In the genomic region with DNA sequence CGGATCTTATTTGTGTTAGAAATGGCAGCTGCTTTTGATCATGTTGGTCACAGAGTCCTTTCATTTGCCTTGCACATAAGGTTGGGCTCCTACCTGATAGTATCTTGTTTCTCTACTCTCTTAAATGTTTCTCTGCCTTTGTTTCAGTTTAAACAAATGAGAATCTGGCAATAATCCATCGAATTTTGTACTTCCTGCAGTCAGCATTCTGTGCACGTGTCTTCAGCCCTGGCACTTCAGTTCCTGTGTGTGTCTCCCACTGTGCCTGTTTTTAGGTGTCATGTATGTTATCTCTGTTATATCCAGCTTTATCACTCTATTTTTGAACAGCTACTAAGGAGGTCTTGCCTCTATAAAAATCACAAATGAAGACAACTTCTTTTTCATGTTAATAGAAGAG, we compare ENCODE assay signal across 16 cellular contexts. TPM values are rescaled to one million over a fixed set of nuclear protein-coding genes. Genes with fewer than 3 reads are reported as not detected.
DNase-seq lines count a peak whose midpoint lies in the region; TF ChIP-seq lines count a peak whose summit lies in the region.
"Had no signal": no experiment of that assay in that cellular context is flagged by ENCODE, and none has a peak within 500 bp of the region (broad histone marks: within the 10 kb centered on the region; RNA-seq: fewer than 3 reads in every experiment).

No MANE protein-coding gene starts in this region.

- H3K27ac Mint-ChIP-seq in glutamatergic neuron (ENCODE audit: unreplicated experiment) = no peak overlapping the region
- H3K27ac Mint-ChIP-seq: T-cell had no signal

- CTCF ChIA-PET in HEK293 (lab: Yijun Ruan, JAX) = interaction anchor here (0.7 kb wide), 1 partner anchor 137 kb away, joined by 3 read pairs; no protein-coding TSS in a partner anchor

- H3K4me3 ChIP-seq in HEK293 (ENCODE audit: low read depth, low read length) = no peak overlapping the region
- H3K4me3 ChIP-seq: HAP-1 had no signal

- no peak overlapping the region for H3K27ac ChIP-seq in HEK293 (ENCODE audit: extremely low read depth, low read depth, low read length)
- H3K27ac ChIP-seq: RWPE1 had no signal

- no peaks in the 10 kb centered on the region for H3K9me3 ChIP-seq in HEK293 (ENCODE audit: control insufficient read depth, insufficient read depth, low read depth, low read length)
- H3K9me3 ChIP-seq: HAP-1 had no signal

- no peaks in the 10 kb centered on the region for H3K4me1 ChIP-seq in HEK293 (ENCODE audit: control insufficient read depth, insufficient read depth, low read length)
- H3K4me1 ChIP-seq: HAP-1 had no signal

- intact Hi-C loops in posterior vena cava (cut with DNase I) = no loop called here

- TF ChIP-seq CTCF in HEK293 (tag by site-specific recombination; IDR thresholded peaks at IDR 0.05) (no peak), glutamatergic neuron (IDR thresholded peaks at IDR 0.05; ENCODE audit: partially characterized antibody, unreplicated experiment) (no peak)

- peak; percentile 30 for DNase-seq in COR-L47 (lab: John Stamatoyannopoulos, UW)
- peak; percentile 30 for DNase-seq in NCI-H2196 (lab: John Stamatoyannopoulos, UW; ENCODE audit: unreplicated experiment)
- peak; percentile 0 for DNase-seq in dermis blood vessel endothelial cell
- DNase-seq in glutamatergic neuron = no peak
- no peak for DNase-seq in posterior vena cava (ENCODE audit: low spot score)
- DNase-seq in NCI-H1930 (lab: John Stamatoyannopoulos, UW) = no peak
- DNase-seq: DMS 273 treated with DMSO at 0.1 percent for 48 hours, IMR-90, NCI-H1092, NCI-H187 treated with DMSO at 0.1 percent for 48 hours, NCI-H446, T-cell, T1000 had no signal

- no peaks in the 10 kb centered on the region for H3K27me3 Mint-ChIP-seq in glutamatergic neuron (ENCODE audit: unreplicated experiment)

- H3K9me3 Mint-ChIP-seq in glutamatergic neuron (ENCODE audit: unreplicated experiment) = no peaks in the 10 kb centered on the region
- H3K9me3 Mint-ChIP-seq: T-cell had no signal

- H3K4me1 Mint-ChIP-seq in glutamatergic neuron (ENCODE audit: low read depth, unreplicated experiment) = no peaks in the 10 kb centered on the region

- POLR2A ChIA-PET in HEK293 (lab: Yijun Ruan, JAX) = no interaction called here

- H3K36me3 ChIP-seq in HEK293 (ENCODE audit: control insufficient read depth in 2 of 2, insufficient read depth in 1 of 2, low read length in 2 of 2) = no peaks in the 10 kb centered on the region
- H3K36me3 ChIP-seq: HAP-1 had no signal

- no peak overlapping the region for H3K4me3 Mint-ChIP-seq in glutamatergic neuron (ENCODE audit: unreplicated experiment)
- H3K4me3 Mint-ChIP-seq: T-cell had no signal

- H3K36me3 Mint-ChIP-seq in glutamatergic neuron (ENCODE audit: unreplicated experiment) = no peaks in the 10 kb centered on the region
- H3K36me3 Mint-ChIP-seq: T-cell had no signal

TF ChIP-seq in HEK293, 187 proteins besides CTCF, POLR2A, EP300 and RAD21:
- TF ChIP-seq ZNF10 (tag by site-specific recombination; IDR thresholded peaks at IDR 0.05) (no peak), ZBTB48 (tag by site-specific recombination; IDR thresholded peaks at IDR 0.05) (no peak), KLF9 (tag by site-specific recombination; IDR thresholded peaks at IDR 0.05; ENCODE audit: low read depth) (no peak), ZNF449 (tag by site-specific recombination; IDR thresholded peaks at IDR 0.05) (peak; percentile 66; the same call in 1 of the 2 replicates), ZNF335 (tag by site-specific recombination; conservative IDR thresholded peaks at IDR 0.05) (peak; percentile 45)

RNA-seq across cellular contexts. Expression of gene PTER, which starts 28.4 kb away (rescaled TPM):
- total RNA-seq in dermis blood vessel endothelial cell (7.5 and 9.8 TPM in 2 replicates), glutamatergic neuron (ENCODE audit: unreplicated experiment) (1.3 TPM), posterior vena cava (1 to 10 TPM; 5.4 to 6.0 TPM)

Comparison
In these comparisons a context has a peak if more than half of its experiments do, and no peak if none do; other contexts are left out.
1. DNase-seq: peak in COR-L47 (single experiment), NCI-H2196 (single experiment) and dermis blood vessel endothelial cell (single experiment); none in glutamatergic neuron (single experiment), posterior vena cava (single experiment) and NCI-H1930 (0 of 2).